12 cellular contexts compared by ENCODE assay signal in the genomic region with DNA sequence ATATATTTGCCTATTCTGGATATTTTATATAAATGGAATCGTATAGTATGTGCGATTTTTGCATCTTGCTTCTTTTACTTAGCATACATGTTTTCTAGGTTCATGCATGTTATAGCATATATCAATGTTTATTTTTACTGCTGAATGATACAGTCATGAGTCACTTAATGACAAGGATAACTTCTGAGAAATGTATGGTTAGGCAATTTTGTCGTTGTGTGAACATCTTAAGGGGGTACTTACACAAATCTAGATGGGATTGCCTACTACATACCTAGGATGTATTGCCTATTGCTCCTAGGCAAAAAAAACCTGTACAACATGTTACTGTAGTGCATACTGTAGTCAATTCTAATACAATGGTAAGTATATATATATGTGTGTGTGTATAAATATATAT. TPM values are rescaled to one million over a fixed set of nuclear protein-coding genes. Genes with fewer than 3 reads are reported as not detected.
DNase-seq lines count a peak whose midpoint lies in the region; ATAC-seq and TF ChIP-seq lines count a peak whose summit lies in the region.
"Had no signal": no experiment of that assay in that cellular context is flagged by ENCODE, and none has a peak within 500 bp of the region (broad histone marks: within the 10 kb centered on the region; RNA-seq: fewer than 3 reads in every experiment).

No MANE protein-coding gene starts in this region.

- no peak overlapping the region for H3K27ac Mint-ChIP-seq in T-helper 2 cell treated with Interferon-gamma antibody and Interleukin-4, amounts not matched to agents 5 μg/mL and 100 μg/mL, for 36 hours

- ATAC-seq in HG03045 (IDR thresholded peaks at IDR 0.05; ENCODE audit: unreplicated experiment), result no peak
- ATAC-seq in sciatic nerve, result no peak
- ATAC-seq: right cardiac atrium had no signal

- no peaks in the 10 kb centered on the region for H3K27me3 Mint-ChIP-seq in T-helper 2 cell treated with Interferon-gamma antibody and Interleukin-4, amounts not matched to agents 5 μg/mL and 100 μg/mL, for 36 hours (ENCODE audit: low read depth)

- H3K9me3 Mint-ChIP-seq in T-helper 2 cell treated with Interferon-gamma antibody and Interleukin-4, amounts not matched to agents 5 μg/mL and 100 μg/mL, for 36 hours, result no peaks in the 10 kb centered on the region

- no peak for TF ChIP-seq CTCF in epithelial cell of esophagus (IDR thresholded peaks at IDR 0.05; ENCODE audit: insufficient read depth, low read depth, low read length, missing control alignments)

- H3K4me3 Mint-ChIP-seq in T-helper 2 cell treated with Interferon-gamma antibody and Interleukin-4, amounts not matched to agents 5 μg/mL and 100 μg/mL, for 36 hours, result peak overlapping the region; percentile 32

- intact Hi-C loops in sciatic nerve (cut with DNase I), result no loop called here

- peaks cover 34% of the 10 kb centered on the region for H3K36me3 Mint-ChIP-seq in T-helper 2 cell treated with Interferon-gamma antibody and Interleukin-4, amounts not matched to agents 5 μg/mL and 100 μg/mL, for 36 hours (ENCODE audit: low read depth)

- no peak overlapping the region for H3K4me3 ChIP-seq in epithelial cell of esophagus (ENCODE audit: low read length)
- H3K4me3 ChIP-seq: thyroid gland had no signal

- no peak for DNase-seq in T-helper 2 cell treated with Interferon-gamma antibody and Interleukin-4, amounts not matched to agents 5 μg/mL and 100 μg/mL, for 36 hours (ENCODE audit: low spot score)
- no peak for DNase-seq in T-helper 2 cell
- peak; percentile 37 for DNase-seq in NCI-H460 (ENCODE audit: extremely low read depth, low read depth)
- peak; percentile 84 for DNase-seq in epithelial cell of esophagus (ENCODE audit: low read depth)
- DNase-seq in renal cortical epithelial cell (ENCODE audit: low read depth), result peak; percentile 41
- DNase-seq in ecto neural progenitor cell (ENCODE audit: low spot score), result no peak
- no peak for DNase-seq in sciatic nerve (ENCODE audit: low spot score)
- DNase-seq: 8988T, right cardiac atrium, T1000, thyroid gland had no signal

- peaks cover 65% of the 10 kb centered on the region for H3K4me1 Mint-ChIP-seq in T-helper 2 cell treated with Interferon-gamma antibody and Interleukin-4, amounts not matched to agents 5 μg/mL and 100 μg/mL, for 36 hours (ENCODE audit: low read depth)

RNA-seq across cellular contexts. Expression of gene USP15, which starts 8.8 kb away (rescaled TPM):
- total RNA-seq in NCI-H460 (2014; rRNA removed; shearing (Covaris generic)), result 52.6 and 56.3 TPM in 2 replicates
- polyA plus RNA-seq in NCI-H460 (2014; cell fraction: nucleus; rRNA removed), result 49.7 and 75.3 TPM in 2 replicates
- total RNA-seq in renal cortical epithelial cell (50.2 and 62.7 TPM in 2 replicates), sciatic nerve (81.4 TPM)

Comparison
In these comparisons a context has a peak if more than half of its experiments do, and no peak if none do; other contexts are left out.
1. DNase-seq: peak in NCI-H460 (single experiment), epithelial cell of esophagus (single experiment) and renal cortical epithelial cell (single experiment); none in T-helper 2 cell treated with Interferon-gamma antibody and Interleukin-4, amounts not matched to agents 5 μg/mL and 100 μg/mL, for 36 hours (single experiment), T-helper 2 cell (0 of 5), ecto neural progenitor cell (single experiment) and sciatic nerve (single experiment).